9 cellular contexts compared by ENCODE assay signal in genomic region chr4:124334119-124334518, GRCh38.
A peak's percentile ranks its signal among the peaks of the same experiment; 100 is the strongest.
DNase-seq lines count a peak whose midpoint lies in the region; ATAC-seq and FAIRE-seq lines count a peak whose summit lies in the region.
"Had no signal": no experiment of that assay in that cellular context is flagged by ENCODE, and none has a peak within 500 bp of the region (broad histone marks: within the 10 kb centered on the region; RNA-seq: fewer than 3 reads in every experiment).

No MANE protein-coding gene starts in this region.

- no peak overlapping the region for H3K27ac ChIP-seq in Karpas-422 (ENCODE audit: low read length)

- DNase-seq in NOMO-1 treated with DMSO at 0.1 percent for 48 hours (lab: John Stamatoyannopoulos, UW; ENCODE audit: unreplicated experiment) (peak; percentile 47), NOMO-1 treated with dmso at 0.1 percent for 144 hours (lab: John Stamatoyannopoulos, UW; ENCODE audit: unreplicated experiment) (no peak), Karpas-422 (peak; percentile 77), SW480 (ENCODE audit: low spot score) (peak; percentile 55), frontal cortex (ENCODE audit: low spot score in 2 of 2) (peak in 1 of 2 donors; percentile 29), pulmonary artery endothelial cell (ENCODE audit: low read depth, low spot score) (peak; percentile 69), GF-D8 (lab: John Stamatoyannopoulos, UW) (no peak)
- no peak for DNase-seq in stimulated activated naive CD8-positive, alpha-beta T cell treated with anti-CD3 and anti-CD28 coated beads, Interleukin-15, Interleukin-2, amounts not matched to agents 100 U/mL and 50 U/mL, for 24 hours
- DNase-seq: activated naive CD8-positive, alpha-beta T cell treated with anti-CD3 and anti-CD28 coated beads, Interleukin-2, amount 10 ng/mL, durations not matched to agents 7 days and 5 days had no signal

- H3K4me1 ChIP-seq in Karpas-422 (ENCODE audit: low read length) = no peaks in the 10 kb centered on the region

- no peak overlapping the region for H2AFZ ChIP-seq in Karpas-422 (ENCODE audit: low read length)

- no peak overlapping the region for H3K4me3 ChIP-seq in Karpas-422 (ENCODE audit: low read length)

- H3K79me2 ChIP-seq in Karpas-422 (ENCODE audit: low read length) = no peaks in the 10 kb centered on the region

- no peaks in the 10 kb centered on the region for H3K9me2 ChIP-seq in Karpas-422 (replicated peaks; ENCODE audit: insufficient read depth, low read length)

- no peak overlapping the region for H3K4me2 ChIP-seq in Karpas-422 (ENCODE audit: low read depth, low read length, poor library complexity, severe bottlenecking)

- no peaks in the 10 kb centered on the region for H3K36me3 ChIP-seq in Karpas-422 (ENCODE audit: insufficient read depth, low read length)

- peak; percentile 96 for FAIRE-seq in frontal cortex (lab: Jason Lieb, UNC)

- H3K9ac ChIP-seq in Karpas-422 (ENCODE audit: low read length) = no peak overlapping the region

- no peaks in the 10 kb centered on the region for H4K20me1 ChIP-seq in Karpas-422 (ENCODE audit: insufficient read depth, low read depth, low read length)

- H3K27me3 ChIP-seq in Karpas-422 (ENCODE audit: low read length) = no peaks in the 10 kb centered on the region

- no peaks in the 10 kb centered on the region for H3K9me3 ChIP-seq in Karpas-422 (ENCODE audit: low read length)

- no peak for ATAC-seq in stimulated activated naive CD8-positive, alpha-beta T cell treated with anti-CD3 and anti-CD28 coated beads, Interleukin-15, Interleukin-2, amounts not matched to agents 100 U/mL and 50 U/mL, for 24 hours

Comparison
In these comparisons a context has a peak if more than half of its experiments do, and no peak if none do; other contexts are left out.
1. DNase-seq: peak in NOMO-1 treated with DMSO at 0.1 percent for 48 hours (single experiment), Karpas-422 (single experiment), SW480 (single experiment) and pulmonary artery endothelial cell (single experiment); none in NOMO-1 treated with dmso at 0.1 percent for 144 hours (single experiment), stimulated activated naive CD8-positive, alpha-beta T cell treated with anti-CD3 and anti-CD28 coated beads, Interleukin-15, Interleukin-2, amounts not matched to agents 100 U/mL and 50 U/mL, for 24 hours (single experiment) and GF-D8 (single experiment).